In genomic region chr11:73252577-73253191, GRCh38 we compare ENCODE assay signal across 9 cellular contexts. TPM values are rescaled to one million over a fixed set of nuclear protein-coding genes. Genes with fewer than 3 reads are reported as not detected.
A peak's percentile ranks its signal among the peaks of the same experiment; 100 is the strongest.
DNase-seq lines count a peak whose midpoint lies in the region; ATAC-seq, FAIRE-seq and TF ChIP-seq lines count a peak whose summit lies in the region.
"Had no signal": no experiment of that assay in that cellular context is flagged by ENCODE, and none has a peak within 500 bp of the region (broad histone marks: within the 10 kb centered on the region; RNA-seq: fewer than 3 reads in every experiment).

No MANE protein-coding gene starts in this region.

- no peak overlapping the region for H3K9ac ChIP-seq in KMS-11
- H3K9ac ChIP-seq in HepG2 (ENCODE audit: insufficient read depth, low read depth, low read length): no peak overlapping the region

- H3K4me1 ChIP-seq in KMS-11 (ENCODE audit: low read depth, poor library complexity, severe bottlenecking) (peaks cover 41% of the 10 kb centered on the region), HepG2 (ENCODE audit: insufficient read depth, low read length) (peaks cover 26% of the 10 kb centered on the region)

- intact Hi-C loops in HepG2 (cut with micrococcal nuclease; ENCODE audit: unreplicated experiment): no loop called here

- no peak for TF ChIP-seq RAD21 in HepG2 (CRISPR knock-in tag; IDR thresholded peaks at IDR 0.05)

- H3K4me3 ChIP-seq in KMS-11 (IDR thresholded peaks at IDR 0.05; ENCODE audit: insufficient read depth, low read depth, low read length) (no peak overlapping the region), HepG2 (replicated peaks in 1 of 3; ENCODE audit: insufficient read depth in 1 of 3, low read depth in 2 of 3, low read length in 3 of 3) (no peak overlapping the region)

- H3K4me2 ChIP-seq in KMS-11 (peak overlapping the region; percentile 63), HepG2 (ENCODE audit: low read depth, low read length) (no peak overlapping the region)

- POLR2A ChIA-PET in HepG2 (lab: Yijun Ruan, JAX): interaction anchor here (1.3 kb wide), 1 partner anchor 15 kb away, joined by 3 read pairs; no protein-coding TSS in a partner anchor

- ATAC-seq in HepG2 (peak; percentile 80), HG03095 (IDR thresholded peaks at IDR 0.05; ENCODE audit: unreplicated experiment) (no peak), GM18868 (IDR thresholded peaks at IDR 0.05; ENCODE audit: unreplicated experiment) (no peak)

- BruUV-seq in HepG2 (replicated peaks; lab: Mats Ljungman, UMichigan): no TSS peak

- H3K9me3 ChIP-seq in HepG2 (ENCODE audit: low read length): no peaks in the 10 kb centered on the region

- no peaks in the 10 kb centered on the region; the same call in 1 of the 2 replicates for H3K36me3 ChIP-seq in KMS-11 (ENCODE audit: insufficient read depth)
- H3K36me3 ChIP-seq in HepG2 (replicated peaks in 1 of 2; ENCODE audit: control insufficient read depth in 1 of 2, insufficient read depth in 2 of 2, low read length in 2 of 2): no peaks in the 10 kb centered on the region

- TF ChIP-seq POLR2A in HepG2 (IDR thresholded peaks at IDR 0.05; ENCODE audit: insufficient read depth in 1 of 2, low read depth in 2 of 2, low read length in 2 of 2): no peak

- CTCF ChIA-PET in HepG2 (lab: Yijun Ruan, JAX; ENCODE audit: low intra/inter-chr PET ratio, low total read pairs): no interaction called here

- in situ Hi-C loops in HepG2 (cut with HindIII; ENCODE audit: extremely low pct_ligation_motif_present, low pct_unique_long_range_greater_than_20kb): no loop called here

- H3K27ac ChIP-seq in KMS-11: peak overlapping the region; percentile 11; the same call in 1 of the 2 replicates
- no peak overlapping the region for H3K27ac ChIP-seq in HepG2 (ENCODE audit: extremely low read length, insufficient read depth, low read length)

- H2AFZ ChIP-seq in KMS-11 (ENCODE audit: low read depth): no peak overlapping the region; the same call in 1 of the 2 replicates
- no peak overlapping the region for H2AFZ ChIP-seq in HepG2 (ENCODE audit: low read length)

- H3K27me3 ChIP-seq in KMS-11 (ENCODE audit: insufficient read depth, low read depth) (no peaks in the 10 kb centered on the region), HepG2 (ENCODE audit: control insufficient read depth in 1 of 2, insufficient read depth in 2 of 2, low read length in 2 of 2) (no peaks in the 10 kb centered on the region)

- 24% methylated on average over 4 of the region's 4 CpGs for WGBS in HepG2 (ENCODE audit: low lambda C conversion rate)

- peak; percentile 48 for DNase-seq in NCI-H82 (lab: John Stamatoyannopoulos, UW)
- DNase-seq in NCI-H82 treated with DMSO at 0.1 percent for 48 hours (lab: John Stamatoyannopoulos, UW; ENCODE audit: unreplicated experiment): no peak
- peak; percentile 43 for DNase-seq in SHP77 treated with DMSO at 0.1 percent for 48 hours (lab: John Stamatoyannopoulos, UW)
- DNase-seq in HepG2 (ENCODE audit: low spot score): no peak
- DNase-seq in GM19238 (ENCODE audit: insufficient read length, low spot score): no peak
- DNase-seq: stimulated activated naive CD4-positive, alpha-beta T cell treated with Interleukin-2 at 50 U/mL for 16 hours had no signal

- H4K20me1 ChIP-seq in KMS-11 (ENCODE audit: insufficient read depth): no peaks in the 10 kb centered on the region
- H4K20me1 ChIP-seq in HepG2 (ENCODE audit: insufficient read depth, low read length): no peaks in the 10 kb centered on the region

- peak; percentile 32 for FAIRE-seq in HepG2 (lab: Jason Lieb, UNC)

- TF ChIP-seq EP300 in HepG2 (IDR thresholded peaks at IDR 0.05; ENCODE audit: low read depth in 2 of 2, low read length in 2 of 2) (no peak), HepG2 (CRISPR knock-in tag; IDR thresholded peaks at IDR 0.05; ENCODE audit: borderline replicate concordance) (no peak)

- TF ChIP-seq CTCF in KMS-11 (conservative IDR thresholded peaks at IDR 0.05; ENCODE audit: low read depth, low read length) (0 out of 2 replicates have a peak, but pooled peaks have one; percentile 25), HepG2 (CRISPR knock-in tag; IDR thresholded peaks at IDR 0.05) (no peak)

- no peaks in the 10 kb centered on the region for H3K79me2 ChIP-seq in KMS-11 (ENCODE audit: insufficient read depth, low read depth)
- no peaks in the 10 kb centered on the region for H3K79me2 ChIP-seq in HepG2 (ENCODE audit: insufficient read depth, low read length)

TF ChIP-seq in HepG2, 621 proteins besides CTCF, POLR2A, EP300 and RAD21 (continues in another document):
- TF ChIP-seq MLLT10 (CRISPR knock-in tag; IDR thresholded peaks at IDR 0.05): no peak

RNA-seq across cellular contexts. Expression of gene P2RY6, which starts 19.5 kb away (rescaled TPM):
- total RNA-seq in HepG2 (2016; rRNA removed; fragmentation: Illumina TruSeq; extraction: Trizol): 0.11 and 0.29 TPM in 2 replicates
- 0.10 TPM in 1 of 2 replicates, not detected in the other for total RNA-seq in HepG2 (2016; cell fraction: cytosol; rRNA removed; fragmentation: Illumina TruSeq; extraction: Trizol; ENCODE audit: low read depth)
- 0.13 and 0.27 TPM in 2 replicates for total RNA-seq in HepG2 (2016; cell fraction: insoluble cytoplasmic fraction; rRNA removed; fragmentation: Illumina TruSeq; extraction: Trizol)
- not detected in 2 replicates for total RNA-seq in HepG2 (2016; cell fraction: membrane; rRNA removed; fragmentation: Illumina TruSeq; extraction: Trizol)
- total RNA-seq in HepG2 (2016; cell fraction: nucleus; rRNA removed; fragmentation: Illumina TruSeq; extraction: Trizol): not detected in 2 replicates
- polyA plus RNA-seq in HepG2 (2011; rRNA removed): 0.09 and 0.29 TPM in 2 replicates
- 0.10 and 0.12 TPM in 2 replicates for polyA plus RNA-seq in HepG2 (2011; cell fraction: cytosol; rRNA removed)
- polyA plus RNA-seq in HepG2 (2011; cell fraction: nucleus; rRNA removed): 0.05 and 0.35 TPM in 2 replicates
- polyA plus RNA-seq in HepG2 (2012): 0.24 TPM in 1 of 2 replicates, not detected in the other
- 0.05 and 0.06 TPM in 2 replicates for polyA plus RNA-seq in HepG2 (2016; cell fraction: cytosol; fragmentation: Illumina TruSeq; extraction: Trizol; ENCODE audit: low read depth)
- 0.10 and 0.20 TPM in 2 replicates for polyA plus RNA-seq in HepG2 (2016; cell fraction: insoluble cytoplasmic fraction; fragmentation: Illumina TruSeq; extraction: Trizol; ENCODE audit: low read depth)
- 0.10 and 0.17 TPM in 2 replicates for polyA plus RNA-seq in HepG2 (2016; cell fraction: membrane; fragmentation: Illumina TruSeq; extraction: Trizol; ENCODE audit: low read depth)
- polyA plus RNA-seq in HepG2 (2016; cell fraction: nucleus; fragmentation: Illumina TruSeq; extraction: Trizol; ENCODE audit: insufficient read depth, low read depth): 0.36 and 0.41 TPM in 2 replicates
- polyA minus RNA-seq in HepG2 (2011; rRNA and poly(A)+ RNA removed; ENCODE audit: low replicate concordance): 0.40 and 1.7 TPM in 2 replicates
- not detected in 2 replicates for polyA minus RNA-seq in HepG2 (2011; cell fraction: cytosol; rRNA and poly(A)+ RNA removed)
- polyA minus RNA-seq in HepG2 (2011; cell fraction: nucleus; rRNA and poly(A)+ RNA removed): 0.12 and 0.26 TPM in 2 replicates

RNA-seq across cellular contexts. Expression of gene P2RY2, which starts 34.6 kb away (rescaled TPM):
- 3.0 and 3.1 TPM in 2 replicates for total RNA-seq in HepG2 (2016; rRNA removed; fragmentation: Illumina TruSeq; extraction: Trizol)
- total RNA-seq in HepG2 (2016; cell fraction: cytosol; rRNA removed; fragmentation: Illumina TruSeq; extraction: Trizol; ENCODE audit: low read depth): 0.71 and 0.91 TPM in 2 replicates
- 2.6 and 3.4 TPM in 2 replicates for total RNA-seq in HepG2 (2016; cell fraction: insoluble cytoplasmic fraction; rRNA removed; fragmentation: Illumina TruSeq; extraction: Trizol)
- total RNA-seq in HepG2 (2016; cell fraction: membrane; rRNA removed; fragmentation: Illumina TruSeq; extraction: Trizol): 2.5 and 3.7 TPM in 2 replicates
- total RNA-seq in HepG2 (2016; cell fraction: nucleus; rRNA removed; fragmentation: Illumina TruSeq; extraction: Trizol): 2.9 and 3.2 TPM in 2 replicates
- 0.95 and 1.6 TPM in 2 replicates for polyA plus RNA-seq in HepG2 (2011; rRNA removed)
- 1.0 and 1.1 TPM in 2 replicates for polyA plus RNA-seq in HepG2 (2011; cell fraction: cytosol; rRNA removed)
- 1.6 TPM in 2 replicates for polyA plus RNA-seq in HepG2 (2011; cell fraction: nucleus; rRNA removed)
- 0.24 and 0.47 TPM in 2 replicates for polyA plus RNA-seq in HepG2 (2012)
- polyA plus RNA-seq in HepG2 (2016; cell fraction: cytosol; fragmentation: Illumina TruSeq; extraction: Trizol; ENCODE audit: low read depth): 0.67 and 1.3 TPM in 2 replicates
- polyA plus RNA-seq in HepG2 (2016; cell fraction: insoluble cytoplasmic fraction; fragmentation: Illumina TruSeq; extraction: Trizol; ENCODE audit: low read depth): 2.5 and 3.0 TPM in 2 replicates
- 2.0 and 2.3 TPM in 2 replicates for polyA plus RNA-seq in HepG2 (2016; cell fraction: membrane; fragmentation: Illumina TruSeq; extraction: Trizol; ENCODE audit: low read depth)
- 2.1 and 3.2 TPM in 2 replicates for polyA plus RNA-seq in HepG2 (2016; cell fraction: nucleus; fragmentation: Illumina TruSeq; extraction: Trizol; ENCODE audit: insufficient read depth, low read depth)
- polyA minus RNA-seq in HepG2 (2011; rRNA and poly(A)+ RNA removed; ENCODE audit: low replicate concordance): 1.4 and 2.5 TPM in 2 replicates
- polyA minus RNA-seq in HepG2 (2011; cell fraction: cytosol; rRNA and poly(A)+ RNA removed): 0.49 and 1.5 TPM in 2 replicates
- 0.77 and 1.1 TPM in 2 replicates for polyA minus RNA-seq in HepG2 (2011; cell fraction: nucleus; rRNA and poly(A)+ RNA removed)

RNA-seq across cellular contexts. Expression of gene ARHGEF17, which starts 55.4 kb away (rescaled TPM):
- total RNA-seq in HepG2 (2016; rRNA removed; fragmentation: Illumina TruSeq; extraction: Trizol): 5.7 and 10.7 TPM in 2 replicates
- 4.6 and 5.1 TPM in 2 replicates for total RNA-seq in HepG2 (2016; cell fraction: cytosol; rRNA removed; fragmentation: Illumina TruSeq; extraction: Trizol; ENCODE audit: low read depth)
- 3.7 and 12.1 TPM in 2 replicates for total RNA-seq in HepG2 (2016; cell fraction: insoluble cytoplasmic fraction; rRNA removed; fragmentation: Illumina TruSeq; extraction: Trizol)
- total RNA-seq in HepG2 (2016; cell fraction: membrane; rRNA removed; fragmentation: Illumina TruSeq; extraction: Trizol): 3.3 and 3.8 TPM in 2 replicates
- total RNA-seq in HepG2 (2016; cell fraction: nucleus; rRNA removed; fragmentation: Illumina TruSeq; extraction: Trizol): 20.3 and 20.6 TPM in 2 replicates
- 28.8 and 37.7 TPM in 2 replicates for polyA plus RNA-seq in HepG2 (2011; rRNA removed)
- 7.4 and 13.6 TPM in 2 replicates for polyA plus RNA-seq in HepG2 (2011; cell fraction: cytosol; rRNA removed)
- 250 and 318 TPM in 2 replicates for polyA plus RNA-seq in HepG2 (2011; cell fraction: nucleus; rRNA removed)
- 17.9 and 20.3 TPM in 2 replicates for polyA plus RNA-seq in HepG2 (2012)
- polyA plus RNA-seq in HepG2 (2016; cell fraction: cytosol; fragmentation: Illumina TruSeq; extraction: Trizol; ENCODE audit: low read depth): 0.35 and 0.64 TPM in 2 replicates
- polyA plus RNA-seq in HepG2 (2016; cell fraction: insoluble cytoplasmic fraction; fragmentation: Illumina TruSeq; extraction: Trizol; ENCODE audit: low read depth): 5.4 and 7.1 TPM in 2 replicates
- polyA plus RNA-seq in HepG2 (2016; cell fraction: membrane; fragmentation: Illumina TruSeq; extraction: Trizol; ENCODE audit: low read depth): 0.76 and 0.94 TPM in 2 replicates
- 83.1 and 89.4 TPM in 2 replicates for polyA plus RNA-seq in HepG2 (2016; cell fraction: nucleus; fragmentation: Illumina TruSeq; extraction: Trizol; ENCODE audit: insufficient read depth, low read depth)
- 41.7 and 126 TPM in 2 replicates for polyA minus RNA-seq in HepG2 (2011; rRNA and poly(A)+ RNA removed; ENCODE audit: low replicate concordance)
- 13.5 and 20.6 TPM in 2 replicates for polyA minus RNA-seq in HepG2 (2011; cell fraction: cytosol; rRNA and poly(A)+ RNA removed)
- polyA minus RNA-seq in HepG2 (2011; cell fraction: nucleus; rRNA and poly(A)+ RNA removed): 85.9 and 99.9 TPM in 2 replicates

Comparison
In these comparisons a context has a peak if more than half of its experiments do, and no peak if none do; other contexts are left out.
1. DNase-seq: peak in NCI-H82 (single experiment) and SHP77 treated with DMSO at 0.1 percent for 48 hours (single experiment); none in NCI-H82 treated with DMSO at 0.1 percent for 48 hours (single experiment), HepG2 (single experiment) and GM19238 (single experiment).